In genomic region chr12:93938317-93938716, GRCh38 we compare ENCODE assay signal across 1 cellular context.
TF ChIP-seq lines count a peak whose summit lies in the region.

No MANE protein-coding gene starts in this region.

TF ChIP-seq in K562, 482 proteins besides CTCF, POLR2A, EP300 and RAD21 (continued from another document and continues in another):
- no peak for TF ChIP-seq ZNF398 (CRISPR knock-in tag; IDR thresholded peaks at IDR 0.05)
- no peak for TF ChIP-seq ZFPM2 (CRISPR knock-in tag; IDR thresholded peaks at IDR 0.05)
- no peak for TF ChIP-seq FUS (optimal IDR thresholded peaks at IDR 0.05; ENCODE audit: low read depth, low read length)
- no peak for TF ChIP-seq MED1 (CRISPR knock-in tag; IDR thresholded peaks at IDR 0.05; ENCODE audit: borderline replicate concordance)
- no peak for TF ChIP-seq UBTF (IDR thresholded peaks at IDR 0.05; ENCODE audit: borderline replicate concordance in 1 of 2, low read depth in 2 of 2, low read length in 2 of 2)
- TF ChIP-seq, protein P1, sequence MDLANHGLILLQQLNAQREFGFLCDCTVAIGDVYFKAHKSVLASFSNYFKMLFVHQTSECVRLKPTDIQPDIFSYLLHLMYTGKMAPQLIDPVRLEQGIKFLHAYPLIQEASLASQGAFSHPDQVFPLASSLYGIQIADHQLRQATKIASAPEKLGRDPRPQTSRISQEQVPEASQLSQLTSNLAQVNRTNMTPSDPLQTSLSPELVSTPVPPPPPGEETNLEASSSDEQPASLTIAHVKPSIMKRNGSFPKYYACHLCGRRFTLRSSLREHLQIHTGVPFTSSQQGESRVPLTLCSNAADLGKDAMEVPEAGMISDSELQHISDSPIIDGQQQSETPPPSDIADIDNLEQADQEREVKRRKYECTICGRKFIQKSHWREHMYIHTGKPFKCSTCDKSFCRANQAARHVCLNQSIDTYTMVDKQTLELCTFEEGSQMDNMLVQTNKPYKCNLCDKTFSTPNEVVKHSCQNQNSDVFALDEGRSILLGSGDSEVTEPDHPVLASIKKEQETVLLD (IDR thresholded peaks at IDR 0.05) = no peak
- no peak for TF ChIP-seq HNRNPLL (IDR thresholded peaks at IDR 0.05; ENCODE audit: low read depth, low read length, poor library complexity, severe bottlenecking)
- TF ChIP-seq ERF (CRISPR knock-in tag; IDR thresholded peaks at IDR 0.05) = no peak
- TF ChIP-seq GATAD2A (IDR thresholded peaks at IDR 0.05) = no peak
- TF ChIP-seq KLF1 (tag; IDR thresholded peaks at IDR 0.05) = peak; percentile 66; the same call in 1 of the 2 replicates
- no peak for TF ChIP-seq ZNF217 (CRISPR knock-in tag; IDR thresholded peaks at IDR 0.05)
- TF ChIP-seq ZBTB17 (CRISPR knock-in tag; IDR thresholded peaks at IDR 0.05) = no peak
- no peak for TF ChIP-seq AFF1 (IDR thresholded peaks at IDR 0.05; ENCODE audit: low read depth in 1 of 2, partially characterized antibody in 2 of 2)
- TF ChIP-seq BRCA1 (IDR thresholded peaks at IDR 0.05) = no peak
- TF ChIP-seq BRCA1 (CRISPR knock-in tag; IDR thresholded peaks at IDR 0.05) = no peak
- TF ChIP-seq PURB (CRISPR knock-in tag; IDR thresholded peaks at IDR 0.05; ENCODE audit: low read depth) = no peak
- no peak for TF ChIP-seq DNMT1 (IDR thresholded peaks at IDR 0.05)
- TF ChIP-seq SRSF1 (IDR thresholded peaks at IDR 0.05; ENCODE audit: low read depth, low read length) = no peak
- TF ChIP-seq HNRNPUL1 (IDR thresholded peaks at IDR 0.05; ENCODE audit: low read length) = no peak
- TF ChIP-seq, protein P2, sequence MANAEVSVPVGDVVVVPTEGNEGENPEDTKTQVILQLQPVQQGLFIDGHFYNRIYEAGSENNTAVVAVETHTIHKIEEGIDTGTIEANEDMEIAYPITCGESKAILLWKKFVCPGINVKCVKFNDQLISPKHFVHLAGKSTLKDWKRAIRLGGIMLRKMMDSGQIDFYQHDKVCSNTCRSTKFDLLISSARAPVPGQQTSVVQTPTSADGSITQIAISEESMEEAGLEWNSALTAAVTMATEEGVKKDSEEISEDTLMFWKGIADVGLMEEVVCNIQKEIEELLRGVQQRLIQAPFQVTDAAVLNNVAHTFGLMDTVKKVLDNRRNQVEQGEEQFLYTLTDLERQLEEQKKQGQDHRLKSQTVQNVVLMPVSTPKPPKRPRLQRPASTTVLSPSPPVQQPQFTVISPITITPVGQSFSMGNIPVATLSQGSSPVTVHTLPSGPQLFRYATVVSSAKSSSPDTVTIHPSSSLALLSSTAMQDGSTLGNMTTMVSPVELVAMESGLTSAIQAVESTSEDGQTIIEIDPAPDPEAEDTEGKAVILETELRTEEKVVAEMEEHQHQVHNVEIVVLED (CRISPR knock-in tag; IDR thresholded peaks at IDR 0.05) = no peak
- TF ChIP-seq ZNF232 (CRISPR knock-in tag; IDR thresholded peaks at IDR 0.05) = no peak
- no peak for TF ChIP-seq TAF7 (tag; IDR thresholded peaks at IDR 0.05)
- TF ChIP-seq, protein P3, sequence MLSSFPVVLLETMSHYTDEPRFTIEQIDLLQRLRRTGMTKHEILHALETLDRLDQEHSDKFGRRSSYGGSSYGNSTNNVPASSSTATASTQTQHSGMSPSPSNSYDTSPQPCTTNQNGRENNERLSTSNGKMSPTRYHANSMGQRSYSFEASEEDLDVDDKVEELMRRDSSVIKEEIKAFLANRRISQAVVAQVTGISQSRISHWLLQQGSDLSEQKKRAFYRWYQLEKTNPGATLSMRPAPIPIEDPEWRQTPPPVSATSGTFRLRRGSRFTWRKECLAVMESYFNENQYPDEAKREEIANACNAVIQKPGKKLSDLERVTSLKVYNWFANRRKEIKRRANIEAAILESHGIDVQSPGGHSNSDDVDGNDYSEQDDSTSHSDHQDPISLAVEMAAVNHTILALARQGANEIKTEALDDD (IDR thresholded peaks at IDR 0.05) = peak; percentile 88
- no peak for TF ChIP-seq ZZZ3 (IDR thresholded peaks at IDR 0.05)
- no peak for TF ChIP-seq ZNF239 (CRISPR knock-in tag; IDR thresholded peaks at IDR 0.05)
- no peak for TF ChIP-seq NFIX (CRISPR knock-in tag; IDR thresholded peaks at IDR 0.05; ENCODE audit: low read depth)
- no peak for TF ChIP-seq TOE1 (IDR thresholded peaks at IDR 0.05; ENCODE audit: borderline replicate concordance)
- no peak for TF ChIP-seq TOE1 (CRISPR knock-in tag; IDR thresholded peaks at IDR 0.05; ENCODE audit: borderline replicate concordance, low read depth)
- no peak for TF ChIP-seq IRF9 (tag; IDR thresholded peaks at IDR 0.05)
- TF ChIP-seq PPARD (CRISPR knock-in tag; IDR thresholded peaks at IDR 0.05) = no peak
- no peak for TF ChIP-seq ZNF263 (CRISPR knock-in tag; IDR thresholded peaks at IDR 0.05; ENCODE audit: borderline replicate concordance)
- TF ChIP-seq, protein P4, sequence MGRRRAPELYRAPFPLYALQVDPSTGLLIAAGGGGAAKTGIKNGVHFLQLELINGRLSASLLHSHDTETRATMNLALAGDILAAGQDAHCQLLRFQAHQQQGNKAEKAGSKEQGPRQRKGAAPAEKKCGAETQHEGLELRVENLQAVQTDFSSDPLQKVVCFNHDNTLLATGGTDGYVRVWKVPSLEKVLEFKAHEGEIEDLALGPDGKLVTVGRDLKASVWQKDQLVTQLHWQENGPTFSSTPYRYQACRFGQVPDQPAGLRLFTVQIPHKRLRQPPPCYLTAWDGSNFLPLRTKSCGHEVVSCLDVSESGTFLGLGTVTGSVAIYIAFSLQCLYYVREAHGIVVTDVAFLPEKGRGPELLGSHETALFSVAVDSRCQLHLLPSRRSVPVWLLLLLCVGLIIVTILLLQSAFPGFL (CRISPR knock-in tag; IDR thresholded peaks at IDR 0.05) = no peak
- no peak for TF ChIP-seq BACH1 (tag; IDR thresholded peaks at IDR 0.05)
- no peak for TF ChIP-seq HSF4 (CRISPR knock-in tag; IDR thresholded peaks at IDR 0.05; ENCODE audit: borderline replicate concordance)
- 0 out of 2 replicates have a peak, but pooled peaks have one; percentile 35 for TF ChIP-seq ADNP (tag; IDR thresholded peaks at IDR 0.05)
- TF ChIP-seq CBFB (CRISPR knock-in tag; IDR thresholded peaks at IDR 0.05) = no peak
- TF ChIP-seq ATF3 (IDR thresholded peaks at IDR 0.05) = no peak
- TF ChIP-seq ATF3 (CRISPR knock-in tag; conservative IDR thresholded peaks at IDR 0.05) = no peak
- no peak for TF ChIP-seq ZBTB7A (IDR thresholded peaks at IDR 0.05; ENCODE audit: borderline replicate concordance, control insufficient read depth, low read depth, low read length)
- TF ChIP-seq, protein P5, sequence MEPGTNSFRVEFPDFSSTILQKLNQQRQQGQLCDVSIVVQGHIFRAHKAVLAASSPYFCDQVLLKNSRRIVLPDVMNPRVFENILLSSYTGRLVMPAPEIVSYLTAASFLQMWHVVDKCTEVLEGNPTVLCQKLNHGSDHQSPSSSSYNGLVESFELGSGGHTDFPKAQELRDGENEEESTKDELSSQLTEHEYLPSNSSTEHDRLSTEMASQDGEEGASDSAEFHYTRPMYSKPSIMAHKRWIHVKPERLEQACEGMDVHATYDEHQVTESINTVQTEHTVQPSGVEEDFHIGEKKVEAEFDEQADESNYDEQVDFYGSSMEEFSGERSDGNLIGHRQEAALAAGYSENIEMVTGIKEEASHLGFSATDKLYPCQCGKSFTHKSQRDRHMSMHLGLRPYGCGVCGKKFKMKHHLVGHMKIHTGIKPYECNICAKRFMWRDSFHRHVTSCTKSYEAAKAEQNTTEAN (CRISPR knock-in tag; IDR thresholded peaks at IDR 0.05) = no peak
- TF ChIP-seq FOXP1 (CRISPR knock-in tag; IDR thresholded peaks at IDR 0.05) = no peak
- no peak for TF ChIP-seq KAT2B (IDR thresholded peaks at IDR 0.05; ENCODE audit: low read depth, low read length)
- TF ChIP-seq ZNF586 (CRISPR knock-in tag; conservative IDR thresholded peaks at IDR 0.05) = no peak
- TF ChIP-seq, protein P6, sequence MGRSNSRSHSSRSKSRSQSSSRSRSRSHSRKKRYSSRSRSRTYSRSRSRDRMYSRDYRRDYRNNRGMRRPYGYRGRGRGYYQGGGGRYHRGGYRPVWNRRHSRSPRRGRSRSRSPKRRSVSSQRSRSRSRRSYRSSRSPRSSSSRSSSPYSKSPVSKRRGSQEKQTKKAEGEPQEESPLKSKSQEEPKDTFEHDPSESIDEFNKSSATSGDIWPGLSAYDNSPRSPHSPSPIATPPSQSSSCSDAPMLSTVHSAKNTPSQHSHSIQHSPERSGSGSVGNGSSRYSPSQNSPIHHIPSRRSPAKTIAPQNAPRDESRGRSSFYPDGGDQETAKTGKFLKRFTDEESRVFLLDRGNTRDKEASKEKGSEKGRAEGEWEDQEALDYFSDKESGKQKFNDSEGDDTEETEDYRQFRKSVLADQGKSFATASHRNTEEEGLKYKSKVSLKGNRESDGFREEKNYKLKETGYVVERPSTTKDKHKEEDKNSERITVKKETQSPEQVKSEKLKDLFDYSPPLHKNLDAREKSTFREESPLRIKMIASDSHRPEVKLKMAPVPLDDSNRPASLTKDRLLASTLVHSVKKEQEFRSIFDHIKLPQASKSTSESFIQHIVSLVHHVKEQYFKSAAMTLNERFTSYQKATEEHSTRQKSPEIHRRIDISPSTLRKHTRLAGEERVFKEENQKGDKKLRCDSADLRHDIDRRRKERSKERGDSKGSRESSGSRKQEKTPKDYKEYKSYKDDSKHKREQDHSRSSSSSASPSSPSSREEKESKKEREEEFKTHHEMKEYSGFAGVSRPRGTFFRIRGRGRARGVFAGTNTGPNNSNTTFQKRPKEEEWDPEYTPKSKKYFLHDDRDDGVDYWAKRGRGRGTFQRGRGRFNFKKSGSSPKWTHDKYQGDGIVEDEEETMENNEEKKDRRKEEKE (IDR thresholded peaks at IDR 0.05; ENCODE audit: borderline replicate concordance in 1 of 2, control insufficient read depth in 1 of 2, low read depth in 2 of 2, low read length in 1 of 2) = no peak
